10 cellular contexts compared by ENCODE assay signal in the genomic region with DNA sequence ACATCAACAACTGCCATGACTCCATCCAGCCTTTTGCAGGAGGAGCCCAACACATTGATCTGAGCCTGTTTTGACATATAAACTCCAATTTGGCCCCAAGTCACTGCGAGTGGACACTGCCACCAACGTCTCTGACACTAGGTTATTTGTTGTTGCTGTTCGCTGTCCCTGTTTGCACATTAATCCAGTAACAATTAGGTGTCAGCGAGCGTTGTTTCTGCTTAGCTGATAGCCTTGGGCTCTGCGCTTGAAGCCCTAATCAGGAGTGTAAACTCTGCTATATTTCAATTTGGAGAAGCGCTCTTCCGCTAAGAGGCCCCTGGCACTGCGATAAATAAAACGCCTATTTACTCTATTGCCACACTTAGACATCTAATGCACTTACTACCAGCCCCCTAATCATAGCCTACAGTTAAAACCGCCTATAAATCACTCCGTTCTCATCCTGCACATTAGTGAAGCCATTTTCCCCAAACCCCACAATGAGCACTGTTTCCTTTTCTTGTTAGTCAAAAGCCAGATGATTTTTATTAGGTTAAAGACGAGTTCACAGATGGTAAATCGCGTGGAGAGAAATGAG.
A peak's percentile ranks its signal among the peaks of the same experiment; 100 is the strongest.
DNase-seq lines count a peak whose midpoint lies in the region; ATAC-seq and TF ChIP-seq lines count a peak whose summit lies in the region.
"Had no signal": no experiment of that assay in that cellular context is flagged by ENCODE, and none has a peak within 500 bp of the region (broad histone marks: within the 10 kb centered on the region; RNA-seq: fewer than 3 reads in every experiment).

No MANE protein-coding gene starts in this region.

- peaks cover 18% of the 10 kb centered on the region for H3K4me1 Mint-ChIP-seq in stimulated activated naive CD8-positive, alpha-beta T cell treated with anti-CD3 and anti-CD28 coated beads, Interleukin-15, Interleukin-2, amounts not matched to agents 100 ng/mL and 50 ng/mL, for 24 hours (ENCODE audit: low read depth)
- H3K4me1 Mint-ChIP-seq in activated CD8-positive, alpha-beta T cell treated with anti-CD3 and anti-CD28 coated beads, Interleukin-2, amount 10 ng/mL, durations not matched to agents 7 days and 5 days (ENCODE audit: low read depth), result peaks cover 13% of the 10 kb centered on the region

- POLR2A ChIA-PET in activated CD8-positive, alpha-beta T cell treated with anti-CD3 and anti-CD28 coated beads, Interleukin-2, amount 10 ng/mL, durations not matched to agents 7 days and 5 days (lab: Charles Lee), result no interaction called here

- H3K27ac ChIP-seq in lower lobe of right lung, result no peak overlapping the region
- H3K27ac ChIP-seq: thyroid gland had no signal

- H3K4me3 Mint-ChIP-seq in stimulated activated naive CD8-positive, alpha-beta T cell treated with anti-CD3 and anti-CD28 coated beads, Interleukin-15, Interleukin-2, amounts not matched to agents 100 ng/mL and 50 ng/mL, for 24 hours, result peak overlapping the region; percentile 70
- no peak overlapping the region for H3K4me3 Mint-ChIP-seq in activated CD8-positive, alpha-beta T cell treated with anti-CD3 and anti-CD28 coated beads, Interleukin-2, amount 10 ng/mL, durations not matched to agents 7 days and 5 days

- DNase-seq in stimulated activated naive CD8-positive, alpha-beta T cell treated with anti-CD3 and anti-CD28 coated beads, Interleukin-15, Interleukin-2, amounts not matched to agents 100 U/mL and 50 U/mL, for 24 hours, result no peak
- no peak for DNase-seq in activated CD8-positive, alpha-beta T cell treated with anti-CD3 and anti-CD28 coated beads, Interleukin-2, amount 10 ng/mL, durations not matched to agents 7 days and 5 days
- DNase-seq in lower lobe of right lung, result no peak
- DNase-seq in middle frontal gyrus (ENCODE audit: extremely low spot score, low spot score), result no peak
- DNase-seq: OCI-M1 had no signal

- peaks cover 19% of the 10 kb centered on the region for H3K4me1 ChIP-seq in lower lobe of right lung

- peaks cover 82% of the 10 kb centered on the region for H3K27me3 Mint-ChIP-seq in stimulated activated naive CD8-positive, alpha-beta T cell treated with anti-CD3 and anti-CD28 coated beads, Interleukin-15, Interleukin-2, amounts not matched to agents 100 ng/mL and 50 ng/mL, for 24 hours
- peaks cover 57% of the 10 kb centered on the region for H3K27me3 Mint-ChIP-seq in activated CD8-positive, alpha-beta T cell treated with anti-CD3 and anti-CD28 coated beads, Interleukin-2, amount 10 ng/mL, durations not matched to agents 7 days and 5 days (ENCODE audit: low read depth)

- H3K9me3 Mint-ChIP-seq in stimulated activated naive CD8-positive, alpha-beta T cell treated with anti-CD3 and anti-CD28 coated beads, Interleukin-15, Interleukin-2, amounts not matched to agents 100 ng/mL and 50 ng/mL, for 24 hours, result no peaks in the 10 kb centered on the region
- no peaks in the 10 kb centered on the region for H3K9me3 Mint-ChIP-seq in activated CD8-positive, alpha-beta T cell treated with anti-CD3 and anti-CD28 coated beads, Interleukin-2, amount 10 ng/mL, durations not matched to agents 7 days and 5 days (ENCODE audit: insufficient read depth)

- H3K4me3 ChIP-seq in lower lobe of right lung, result peak overlapping the region; percentile 40

- no peak for ATAC-seq in stimulated activated naive CD8-positive, alpha-beta T cell treated with anti-CD3 and anti-CD28 coated beads, Interleukin-15, Interleukin-2, amounts not matched to agents 100 U/mL and 50 U/mL, for 24 hours
- ATAC-seq in activated CD8-positive, alpha-beta T cell treated with anti-CD3 and anti-CD28 coated beads, Interleukin-2, amount 10 ng/mL, durations not matched to agents 7 days and 5 days, result peak; percentile 24
- ATAC-seq in lower lobe of right lung, result peak in 1 of 2 donors; percentile 30
- no peak for ATAC-seq in HG03159 (IDR thresholded peaks at IDR 0.05; ENCODE audit: unreplicated experiment)
- no peak for ATAC-seq in HG02938 (IDR thresholded peaks at IDR 0.05; ENCODE audit: unreplicated experiment)
- no peak for ATAC-seq in GM21737 (IDR thresholded peaks at IDR 0.05; ENCODE audit: unreplicated experiment)

- intact Hi-C loops in lower lobe of right lung (cut with DNase I), result no loop called here

- no peaks in the 10 kb centered on the region for H3K9me3 ChIP-seq in lower lobe of right lung
- H3K9me3 ChIP-seq: thyroid gland had no signal

- H3K27me3 ChIP-seq in lower lobe of right lung (ENCODE audit: low read depth), result peaks cover 63% of the 10 kb centered on the region

- TF ChIP-seq CTCF in lower lobe of right lung (IDR thresholded peaks at IDR 0.05), result no peak

- H3K27ac Mint-ChIP-seq in stimulated activated naive CD8-positive, alpha-beta T cell treated with anti-CD3 and anti-CD28 coated beads, Interleukin-15, Interleukin-2, amounts not matched to agents 100 ng/mL and 50 ng/mL, for 24 hours, result no peak overlapping the region
- H3K27ac Mint-ChIP-seq in activated CD8-positive, alpha-beta T cell treated with anti-CD3 and anti-CD28 coated beads, Interleukin-2, amount 10 ng/mL, durations not matched to agents 7 days and 5 days, result no peak overlapping the region

- no peaks in the 10 kb centered on the region for H3K36me3 ChIP-seq in lower lobe of right lung
- H3K36me3 ChIP-seq: thyroid gland had no signal

- CTCF ChIA-PET in activated CD8-positive, alpha-beta T cell treated with anti-CD3 and anti-CD28 coated beads, Interleukin-2, amount 10 ng/mL, durations not matched to agents 7 days and 5 days (lab: Charles Lee), result interaction anchor here (0.8 to 2.3 kb wide), 3 partner anchors 9 to 411 kb away, joined by 3 to 6 read pairs (median 3); no protein-coding TSS in a partner anchor

- no peaks in the 10 kb centered on the region for H3K36me3 Mint-ChIP-seq in stimulated activated naive CD8-positive, alpha-beta T cell treated with anti-CD3 and anti-CD28 coated beads, Interleukin-15, Interleukin-2, amounts not matched to agents 100 ng/mL and 50 ng/mL, for 24 hours (ENCODE audit: low read depth)
- H3K36me3 Mint-ChIP-seq in activated CD8-positive, alpha-beta T cell treated with anti-CD3 and anti-CD28 coated beads, Interleukin-2, amount 10 ng/mL, durations not matched to agents 7 days and 5 days (ENCODE audit: low read depth), result no peaks in the 10 kb centered on the region
